In genomic region chr5:148209151-148209550, GRCh38 we compare ENCODE assay signal across 18 cellular contexts. TPM values are rescaled to one million over a fixed set of nuclear protein-coding genes. Genes with fewer than 3 reads are reported as not detected.
DNase-seq lines count a peak whose midpoint lies in the region; ATAC-seq, FAIRE-seq and TF ChIP-seq lines count a peak whose summit lies in the region.
"Had no signal": no experiment of that assay in that cellular context is flagged by ENCODE, and none has a peak within 500 bp of the region (broad histone marks: within the 10 kb centered on the region; RNA-seq: fewer than 3 reads in every experiment).

No MANE protein-coding gene starts in this region.

- H3K27ac ChIP-seq in PC-3 (ENCODE audit: low read length) (no peak overlapping the region), small intestine (ENCODE audit: low read depth in 1 of 2, low read length in 1 of 2) (no peak overlapping the region)
- H3K27ac ChIP-seq: GM23248 had no signal

- ATAC-seq in PC-3: peak; percentile 70
- ATAC-seq in GM18861 (IDR thresholded peaks at IDR 0.05; ENCODE audit: unreplicated experiment): no peak
- ATAC-seq: HCT116 had no signal

- H3K36me3 ChIP-seq in PC-3 (ENCODE audit: low read depth, low read length) (no peaks in the 10 kb centered on the region), small intestine (ENCODE audit: control insufficient read depth in 2 of 2, insufficient read depth in 2 of 2, low read length in 2 of 2) (no peaks in the 10 kb centered on the region)

- no peak for FAIRE-seq in small intestine (lab: Jason Lieb, UNC)

- no peak overlapping the region for H3K4me3 ChIP-seq in PC-3 (ENCODE audit: low read length)
- no peak overlapping the region for H3K4me3 ChIP-seq in small intestine (ENCODE audit: low read depth in 1 of 2, low read length in 2 of 2)
- H3K4me3 ChIP-seq: GM23248 had no signal

- TF ChIP-seq CTCF in PC-3 (conservative IDR thresholded peaks at IDR 0.05; ENCODE audit: low read depth, low read length): no peak

- H3K27me3 Mint-ChIP-seq in activated CD4-positive, alpha-beta memory T cell treated with anti-CD3 and anti-CD28 coated beads for 36 hours: peaks cover 3% of the 10 kb centered on the region
- H3K27me3 Mint-ChIP-seq: CD4-positive, CD25-positive, alpha-beta regulatory T cell had no signal

- DNase-seq in SHP77 (lab: John Stamatoyannopoulos, UW): peak; percentile 3 to 7
- DNase-seq in SHP77 treated with DMSO at 0.1 percent for 48 hours (lab: John Stamatoyannopoulos, UW): no peak
- peak; percentile 63 for DNase-seq in NCI-H2029 treated with DMSO at 0.1 percent for 48 hours (lab: John Stamatoyannopoulos, UW)
- DNase-seq in PC-3: no peak
- peak; percentile 3 for DNase-seq in small intestine
- no peak for DNase-seq in activated CD4-positive, alpha-beta memory T cell treated with anti-CD3 and anti-CD28 coated beads for 36 hours
- DNase-seq in SW 1271 (lab: John Stamatoyannopoulos, UW): no peak
- DNase-seq: ACHN; CD4-positive, CD25-positive, alpha-beta regulatory T cell; DND-41; GF-D8; GM23248; NCI-H187 treated with DMSO at 0.1 percent for 48 hours; Right ventricle myocardium superior had no signal

- no peaks in the 10 kb centered on the region for H3K79me2 ChIP-seq in PC-3 (ENCODE audit: low read length)

- H3K4me1 ChIP-seq in PC-3 (ENCODE audit: insufficient read depth, low read length) (no peaks in the 10 kb centered on the region), small intestine (ENCODE audit: control insufficient read depth in 2 of 2, insufficient read depth in 1 of 2, low read depth in 1 of 2, low read length in 1 of 2) (no peaks in the 10 kb centered on the region)

- no peaks in the 10 kb centered on the region for H3F3A ChIP-seq in PC-3 (ENCODE audit: low read length, unreplicated experiment)

- no TSS peak for BruUV-seq in PC-3 (replicated peaks; lab: Mats Ljungman, UMichigan)

- 6 to 30% (median 16%) methylated on average over 2 of the region's 2 CpGs for WGBS in small intestine, 3 donors

- no peak overlapping the region for H3K4me3 Mint-ChIP-seq in activated CD4-positive, alpha-beta memory T cell treated with anti-CD3 and anti-CD28 coated beads for 36 hours
- H3K4me3 Mint-ChIP-seq: CD4-positive, CD25-positive, alpha-beta regulatory T cell; T-helper 2 cell treated with Interferon-gamma antibody and Interleukin-4, amounts not matched to agents 5 μg/mL and 100 μg/mL, for 36 hours had no signal

- H3K9me3 ChIP-seq in PC-3 (ENCODE audit: low read length): no peaks in the 10 kb centered on the region
- H3K9me3 ChIP-seq in small intestine (ENCODE audit: control insufficient read depth, low read depth): no peaks in the 10 kb centered on the region

- H3K4me2 ChIP-seq in PC-3 (ENCODE audit: low read length): no peak overlapping the region

- intact Hi-C loops in PC-3 (cut with micrococcal nuclease): no loop called here
- intact Hi-C loops in activated CD4-positive, alpha-beta memory T cell treated with anti-CD3 and anti-CD28 coated beads for 36 hours (cut with micrococcal nuclease): no loop called here

- no peak overlapping the region for H2AFZ ChIP-seq in PC-3 (ENCODE audit: low read length)
- H2AFZ ChIP-seq: GM23248 had no signal

- no peak overlapping the region for H3K27ac Mint-ChIP-seq in activated CD4-positive, alpha-beta memory T cell treated with anti-CD3 and anti-CD28 coated beads for 36 hours
- H3K27ac Mint-ChIP-seq: CD4-positive, CD25-positive, alpha-beta regulatory T cell; T-helper 2 cell treated with Interferon-gamma antibody and Interleukin-4, amounts not matched to agents 5 μg/mL and 100 μg/mL, for 36 hours had no signal

- H3K36me3 Mint-ChIP-seq in activated CD4-positive, alpha-beta memory T cell treated with anti-CD3 and anti-CD28 coated beads for 36 hours: no peaks in the 10 kb centered on the region
- H3K36me3 Mint-ChIP-seq: CD4-positive, CD25-positive, alpha-beta regulatory T cell had no signal

- POLR2A ChIA-PET in PC-3 (lab: Charles Lee; ENCODE audit: unreplicated experiment): interaction anchor here (0.6 kb wide), 1 partner anchor 1853 kb away, joined by 3 read pairs; no protein-coding TSS in a partner anchor
- POLR2A ChIA-PET in activated CD4-positive, alpha-beta memory T cell treated with anti-CD3 and anti-CD28 coated beads for 36 hours (lab: Charles Lee): no interaction called here

- no peaks in the 10 kb centered on the region for H3K9me2 ChIP-seq in PC-3 (replicated peaks; ENCODE audit: low read length)

- H3K9ac ChIP-seq in PC-3 (ENCODE audit: low read length): no peak overlapping the region
- H3K9ac ChIP-seq: GM23248 had no signal

- H3K4me1 Mint-ChIP-seq in activated CD4-positive, alpha-beta memory T cell treated with anti-CD3 and anti-CD28 coated beads for 36 hours (ENCODE audit: low read depth): no peaks in the 10 kb centered on the region
- H3K4me1 Mint-ChIP-seq: CD4-positive, CD25-positive, alpha-beta regulatory T cell had no signal

- no peaks in the 10 kb centered on the region for H3K27me3 ChIP-seq in PC-3 (ENCODE audit: low read length)
- H3K27me3 ChIP-seq in small intestine (ENCODE audit: control insufficient read depth in 2 of 2, insufficient read depth in 2 of 2, low read length in 2 of 2): no peaks in the 10 kb centered on the region

- no peaks in the 10 kb centered on the region for H3K9me3 Mint-ChIP-seq in activated CD4-positive, alpha-beta memory T cell treated with anti-CD3 and anti-CD28 coated beads for 36 hours
- H3K9me3 Mint-ChIP-seq: T-helper 2 cell treated with Interferon-gamma antibody and Interleukin-4, amounts not matched to agents 5 μg/mL and 100 μg/mL, for 36 hours had no signal

- H4K20me1 ChIP-seq in PC-3 (ENCODE audit: low read length): no peaks in the 10 kb centered on the region

- CTCF ChIA-PET in PC-3 (lab: Charles Lee): no interaction called here
- CTCF ChIA-PET in activated CD4-positive, alpha-beta memory T cell treated with anti-CD3 and anti-CD28 coated beads for 36 hours (lab: Charles Lee): no interaction called here

RNA-seq across cellular contexts. Expression of gene SPINK6, which starts 6.3 kb away (rescaled TPM):
- not detected in 2 replicates for total RNA-seq in PC-3 (2014; rRNA removed)
- polyA plus RNA-seq in small intestine: not detected
- not detected for total RNA-seq in activated CD4-positive, alpha-beta memory T cell treated with anti-CD3 and anti-CD28 coated beads for 36 hours
- total RNA-seq: CD4-positive, CD25-positive, alpha-beta regulatory T cell; GM23248; HT-29; Right ventricle myocardium superior had no signal
- polyA plus RNA-seq: CD4-positive, CD25-positive, alpha-beta regulatory T cell; GM23248 had no signal

RNA-seq across cellular contexts. Expression of gene MARCOL, which starts 29.2 kb away (rescaled TPM):
- not detected in 2 replicates for total RNA-seq in PC-3 (2014; rRNA removed)
- not detected for polyA plus RNA-seq in small intestine
- not detected for total RNA-seq in activated CD4-positive, alpha-beta memory T cell treated with anti-CD3 and anti-CD28 coated beads for 36 hours
- total RNA-seq: CD4-positive, CD25-positive, alpha-beta regulatory T cell; GM23248; HT-29; Right ventricle myocardium superior had no signal
- polyA plus RNA-seq: CD4-positive, CD25-positive, alpha-beta regulatory T cell; GM23248 had no signal

RNA-seq across cellular contexts. Expression of gene SPINK14, which starts 40.8 kb away (rescaled TPM):
- not detected in 2 replicates for total RNA-seq in PC-3 (2014; rRNA removed)
- not detected for polyA plus RNA-seq in small intestine
- total RNA-seq in activated CD4-positive, alpha-beta memory T cell treated with anti-CD3 and anti-CD28 coated beads for 36 hours: not detected
- total RNA-seq: CD4-positive, CD25-positive, alpha-beta regulatory T cell; GM23248; HT-29; Right ventricle myocardium superior had no signal
- polyA plus RNA-seq: CD4-positive, CD25-positive, alpha-beta regulatory T cell; GM23248 had no signal

RNA-seq across cellular contexts. Expression of gene SPINK13, which starts 59.4 kb away (rescaled TPM):
- 3.0 TPM in 1 of 2 replicates, not detected in the other for total RNA-seq in PC-3 (2014; rRNA removed)
- polyA plus RNA-seq in small intestine: not detected
- total RNA-seq in activated CD4-positive, alpha-beta memory T cell treated with anti-CD3 and anti-CD28 coated beads for 36 hours: not detected
- total RNA-seq: CD4-positive, CD25-positive, alpha-beta regulatory T cell; GM23248; HT-29; Right ventricle myocardium superior had no signal
- polyA plus RNA-seq: CD4-positive, CD25-positive, alpha-beta regulatory T cell; GM23248 had no signal

Comparison
In these comparisons a context has a peak if more than half of its experiments do, and no peak if none do; other contexts are left out.
1. DNase-seq: peak in SHP77 (2 of 2), NCI-H2029 treated with DMSO at 0.1 percent for 48 hours (single experiment) and small intestine (single experiment); none in SHP77 treated with DMSO at 0.1 percent for 48 hours (single experiment), PC-3 (single experiment), activated CD4-positive, alpha-beta memory T cell treated with anti-CD3 and anti-CD28 coated beads for 36 hours (single experiment) and SW 1271 (0 of 2).